15 cellular contexts compared by ENCODE assay signal in genomic region chr7:130365093-130365492, GRCh38. TPM values are rescaled to one million over a fixed set of nuclear protein-coding genes. Genes with fewer than 3 reads are reported as not detected.
A peak's percentile ranks its signal among the peaks of the same experiment; 100 is the strongest.
DNase-seq lines count a peak whose midpoint lies in the region; ATAC-seq and TF ChIP-seq lines count a peak whose summit lies in the region.
"Had no signal": no experiment of that assay in that cellular context is flagged by ENCODE, and none has a peak within 500 bp of the region (broad histone marks: within the 10 kb centered on the region; RNA-seq: fewer than 3 reads in every experiment).

No MANE protein-coding gene starts in this region.

- DNase-seq in NCI-H2227 (lab: John Stamatoyannopoulos, UW; ENCODE audit: unreplicated experiment) (peak; percentile 51), NCI-H2227 treated with DMSO at 0.1 percent for 48 hours (lab: John Stamatoyannopoulos, UW) (no peak), testis (no peak), KBM-7 (no peak)
- no peak for DNase-seq in naive thymus-derived CD8-positive, alpha-beta T cell
- DNase-seq in stimulated activated CD4-positive, alpha-beta T cell treated with anti-CD3 and anti-CD28 coated beads, Interleukin-1b, Interleukin-23, amount 100 ng/mL, for 48 hours: no peak
- no peak for DNase-seq in stimulated activated CD4-positive, alpha-beta T cell treated with anti-CD3 and anti-CD28 coated beads, Interleukin-2, amount 100 ng/mL, for 48 hours
- DNase-seq: activated naive CD8-positive, alpha-beta T cell treated with anti-CD3 and anti-CD28 coated beads, Interleukin-2, amount 10 ng/mL, durations not matched to agents 7 days and 5 days; heart right ventricle; stimulated activated naive CD4-positive, alpha-beta T cell; SW 1271 had no signal

- no peak for TF ChIP-seq POLR2A in testis (IDR thresholded peaks at IDR 0.05)

- peak overlapping the region; percentile 95 for H3K27ac Mint-ChIP-seq in activated T-helper 17 cell treated with anti-CD3 and anti-CD28 coated beads, Interleukin-2, amount 50 U/mL, for 72 hours
- H3K27ac Mint-ChIP-seq in naive thymus-derived CD8-positive, alpha-beta T cell: peak overlapping the region in 8 of 10 donors; percentile 44 to 98 (median 92)
- H3K27ac Mint-ChIP-seq: WTC11 had no signal

- WGBS in testis, 2 donors: 53 to 54% methylated on average over 2 of the region's 2 CpGs

- peaks cover 28% of the 10 kb centered on the region for H3K4me1 ChIP-seq in testis

- H3K9me3 Mint-ChIP-seq in activated T-helper 17 cell treated with anti-CD3 and anti-CD28 coated beads, Interleukin-2, amount 50 U/mL, for 72 hours: peaks cover 5% of the 10 kb centered on the region
- H3K9me3 Mint-ChIP-seq in naive thymus-derived CD8-positive, alpha-beta T cell: peaks cover 0 to 12% (median 4%) of the 10 kb centered on the region in 9 donors

- H3K4me3 ChIP-seq in testis: no peak overlapping the region
- H3K4me3 ChIP-seq: heart right ventricle, right atrium auricular region had no signal

- POLR2A ChIA-PET in naive thymus-derived CD8-positive, alpha-beta T cell (lab: Charles Lee): interaction anchor here (1.1 kb wide), 1 partner anchor 76 kb away, joined by 3 read pairs; the partner anchor contains the start of gene CEP41

- peak overlapping the region; percentile 15 to 68 for H3K27ac ChIP-seq in testis
- H3K27ac ChIP-seq: heart right ventricle, HL-60, right atrium auricular region had no signal

- no peak for TF ChIP-seq CTCF in testis (IDR thresholded peaks at IDR 0.05)

- no peaks in the 10 kb centered on the region for H3K9me3 ChIP-seq in testis

- no peaks in the 10 kb centered on the region for H3K27me3 ChIP-seq in testis
- H3K27me3 ChIP-seq: heart right ventricle, right atrium auricular region had no signal

- H3K36me3 Mint-ChIP-seq in activated T-helper 17 cell treated with anti-CD3 and anti-CD28 coated beads, Interleukin-2, amount 50 U/mL, for 72 hours (ENCODE audit: low read depth): peaks cover 18% of the 10 kb centered on the region
- peaks cover 0 to 8% (median 5%) of the 10 kb centered on the region in 3 donors for H3K36me3 Mint-ChIP-seq in naive thymus-derived CD8-positive, alpha-beta T cell

- no peaks in the 10 kb centered on the region for H3K36me3 ChIP-seq in testis (ENCODE audit: low read depth, missing control alignments)
- H3K36me3 ChIP-seq: heart right ventricle, right atrium auricular region had no signal

- intact Hi-C loops in testis (cut with DNase I; ENCODE audit: low total_unique reads): no loop called here

- peaks cover 29% of the 10 kb centered on the region for H3K4me1 Mint-ChIP-seq in activated T-helper 17 cell treated with anti-CD3 and anti-CD28 coated beads, Interleukin-2, amount 50 U/mL, for 72 hours
- H3K4me1 Mint-ChIP-seq in naive thymus-derived CD8-positive, alpha-beta T cell: peaks cover 17 to 62% (median 48%) of the 10 kb centered on the region in 4 donors

- peaks cover 3% of the 10 kb centered on the region for H3K27me3 Mint-ChIP-seq in activated T-helper 17 cell treated with anti-CD3 and anti-CD28 coated beads, Interleukin-2, amount 50 U/mL, for 72 hours
- H3K27me3 Mint-ChIP-seq in naive thymus-derived CD8-positive, alpha-beta T cell: no peaks in the 10 kb centered on the region
- H3K27me3 Mint-ChIP-seq: activated naive CD8-positive, alpha-beta T cell treated with anti-CD3 and anti-CD28 coated beads, Interleukin-2, amount 10 ng/mL, durations not matched to agents 7 days and 5 days had no signal

- ATAC-seq in activated T-helper 17 cell treated with anti-CD3 and anti-CD28 coated beads, Interleukin-2, amount 50 U/mL, for 72 hours (replicated peaks): no peak
- no peak for ATAC-seq in naive thymus-derived CD8-positive, alpha-beta T cell
- ATAC-seq: heart right ventricle had no signal

- peak overlapping the region; percentile 87 for H3K4me3 Mint-ChIP-seq in activated T-helper 17 cell treated with anti-CD3 and anti-CD28 coated beads, Interleukin-2, amount 50 U/mL, for 72 hours
- H3K4me3 Mint-ChIP-seq in naive thymus-derived CD8-positive, alpha-beta T cell: peak overlapping the region in 8 of 10 donors; percentile 36 to 90 (median 73)
- H3K4me3 Mint-ChIP-seq: WTC11 had no signal

- in situ Hi-C loops in KBM-7 (cut with MboI; ENCODE audit: low pct_unique_long_range_greater_than_20kb, low sequenced_read_pairs): no loop called here

RNA-seq across cellular contexts. Expression of gene CPA1, which starts 15.2 kb away (rescaled TPM):
- total RNA-seq in activated T-helper 17 cell treated with anti-CD3 and anti-CD28 coated beads, Interleukin-2, amount 50 U/mL, for 72 hours: not detected
- not detected for total RNA-seq in naive thymus-derived CD8-positive, alpha-beta T cell
- polyA plus RNA-seq in naive thymus-derived CD8-positive, alpha-beta T cell: under 1 TPM in 1 of 3 donors, not detected in 2; 0.26 TPM
- 1 to 10 TPM; 3.0 to 3.9 TPM for total RNA-seq in testis
- 2.5 TPM for polyA plus RNA-seq in testis (ENCODE audit: insufficient read depth, low read depth, low replicate concordance)
- total RNA-seq: activated naive CD8-positive, alpha-beta T cell treated with anti-CD3 and anti-CD28 coated beads, Interleukin-2, amount 10 ng/mL, durations not matched to agents 7 days and 5 days; right atrium auricular region had no signal

RNA-seq across cellular contexts. Expression of gene CPA5, which starts 20.5 kb away (rescaled TPM):
- total RNA-seq in activated T-helper 17 cell treated with anti-CD3 and anti-CD28 coated beads, Interleukin-2, amount 50 U/mL, for 72 hours: 10 to 100 TPM in 1 of 2 donors, 1 to 10 TPM in 1; 3.3 to 27.6 TPM
- total RNA-seq in naive thymus-derived CD8-positive, alpha-beta T cell: 10 to 100 TPM in 1 of 2 experiments, 1 to 10 TPM in 1; 9.4 to 14.7 TPM
- 100 to 1,000 TPM in 1 of 3 donors, 10 to 100 TPM in 2; 56.8 to 159 (median 69.2) TPM for polyA plus RNA-seq in naive thymus-derived CD8-positive, alpha-beta T cell
- 10 to 100 TPM; 11.5 to 46.7 TPM for total RNA-seq in testis
- polyA plus RNA-seq in testis (ENCODE audit: insufficient read depth, low read depth, low replicate concordance): 59.4 TPM
- total RNA-seq: heart right ventricle, right atrium auricular region, WTC11 had no signal
